ENCODE assay signal across 7 cellular contexts in genomic region chr18:57850063-57850462, GRCh38.
"Had no signal": no experiment of that assay in that cellular context is flagged by ENCODE, and none has a peak within 500 bp of the region (broad histone marks: within the 10 kb centered on the region; RNA-seq: fewer than 3 reads in every experiment).

No MANE protein-coding gene starts in this region.

- H3K36me3 Mint-ChIP-seq: IgD-negative memory B cell had no signal

- FAIRE-seq: HepG2, HTR-8/SVneo had no signal

- H3K27ac ChIP-seq: HL-60 had no signal

- ATAC-seq: HepG2 had no signal

- DNase-seq: IMR-90, KBM-7, KG1 had no signal

- H3K9me3 Mint-ChIP-seq: IgD-negative memory B cell had no signal
